Comparison of ENCODE assay signal across 15 cellular contexts in genomic region chr6:98824907-98825601, GRCh38. TPM values are rescaled to one million over a fixed set of nuclear protein-coding genes. Genes with fewer than 3 reads are reported as not detected.
A peak's percentile ranks its signal among the peaks of the same experiment; 100 is the strongest.
DNase-seq lines count a peak whose midpoint lies in the region; ATAC-seq and TF ChIP-seq lines count a peak whose summit lies in the region.
"Had no signal": no experiment of that assay in that cellular context is flagged by ENCODE, and none has a peak within 500 bp of the region (broad histone marks: within the 10 kb centered on the region; RNA-seq: fewer than 3 reads in every experiment).

No MANE protein-coding gene starts in this region.

- no peaks in the 10 kb centered on the region for H3K27me3 ChIP-seq in A673 (replicated peaks; ENCODE audit: insufficient read depth, low read depth, low read length, poor library complexity)
- H3K27me3 ChIP-seq in HUES48 (ENCODE audit: control insufficient read depth, insufficient read depth, low read length): peaks cover 95% of the 10 kb centered on the region
- H3K27me3 ChIP-seq in upper lobe of left lung: peaks cover 0 to 57% (median 23%) of the 10 kb centered on the region in 4 donors
- peaks cover 62% of the 10 kb centered on the region for H3K27me3 ChIP-seq in PC-3 (ENCODE audit: low read length)

- no peaks in the 10 kb centered on the region for H3K9me2 ChIP-seq in PC-3 (replicated peaks; ENCODE audit: low read length)

- peak overlapping the region in 5 of 8 donors; percentile 3 to 57 (median 10) for H3K4me3 Mint-ChIP-seq in naive B cell

- no peaks in the 10 kb centered on the region for H3K79me2 ChIP-seq in PC-3 (ENCODE audit: low read length)

- H3K9me3 Mint-ChIP-seq in naive B cell: peaks cover 0 to 14% (median 1%) of the 10 kb centered on the region in 7 donors

- peaks cover 0 to 16% of the 10 kb centered on the region in 2 donors for H3K36me3 Mint-ChIP-seq in naive B cell

- BruUV-seq in A673 (replicated peaks; lab: Mats Ljungman, UMichigan) (no TSS peak), PC-3 (replicated peaks; lab: Mats Ljungman, UMichigan) (no TSS peak)

- H3K4me3 ChIP-seq in A673 (ENCODE audit: low read depth, low read length, poor library complexity, severe bottlenecking) (peak overlapping the region; percentile 47), HUES48 (ENCODE audit: low read depth, low read length) (peak overlapping the region; percentile 74), upper lobe of left lung (no peak overlapping the region), PC-3 (ENCODE audit: low read length) (no peak overlapping the region)
- H3K4me3 ChIP-seq: BLaER1 had no signal

- H3F3A ChIP-seq in PC-3 (ENCODE audit: low read length, unreplicated experiment): no peaks in the 10 kb centered on the region

- H3K36me3 ChIP-seq in A673 (ENCODE audit: insufficient read depth, low read length, poor library complexity, severe bottlenecking): no peaks in the 10 kb centered on the region
- H3K36me3 ChIP-seq in HUES48 (ENCODE audit: control insufficient read depth, insufficient read depth, low read length): no peaks in the 10 kb centered on the region
- no peaks in the 10 kb centered on the region for H3K36me3 ChIP-seq in upper lobe of left lung
- no peaks in the 10 kb centered on the region for H3K36me3 ChIP-seq in PC-3 (ENCODE audit: low read depth, low read length)
- H3K36me3 ChIP-seq: BLaER1 had no signal

- H3K9me3 ChIP-seq in A673 (ENCODE audit: low read depth, low read length, poor library complexity, severe bottlenecking): no peaks in the 10 kb centered on the region
- no peaks in the 10 kb centered on the region for H3K9me3 ChIP-seq in HUES48 (ENCODE audit: control insufficient read depth, insufficient read depth, low read length)
- no peaks in the 10 kb centered on the region for H3K9me3 ChIP-seq in upper lobe of left lung
- H3K9me3 ChIP-seq in PC-3 (ENCODE audit: low read length): no peaks in the 10 kb centered on the region

- H3K4me2 ChIP-seq in PC-3 (ENCODE audit: low read length): no peak overlapping the region
- H3K4me2 ChIP-seq: BLaER1 had no signal

- H3K27ac ChIP-seq in A673 (ENCODE audit: low read depth, low read length, poor library complexity, severe bottlenecking): no peak overlapping the region
- no peak overlapping the region for H3K27ac ChIP-seq in HUES48 (ENCODE audit: low read depth, low read length)
- H3K27ac ChIP-seq in cingulate gyrus (ENCODE audit: low read depth, low read length): peak overlapping the region; percentile 52
- H3K27ac ChIP-seq in upper lobe of left lung: no peak overlapping the region
- no peak overlapping the region for H3K27ac ChIP-seq in PC-3 (ENCODE audit: low read length)
- H3K27ac ChIP-seq: BLaER1 had no signal

- TF ChIP-seq POLR2A in upper lobe of left lung (IDR thresholded peaks at IDR 0.05): no peak

- peak overlapping the region in 2 of 6 donors; percentile 31 to 40 for H3K27ac Mint-ChIP-seq in naive B cell

- DNase-seq in A673 (ENCODE audit: low spot score) (no peak), naive B cell (no peak), upper lobe of left lung (no peak), AG20443 (ENCODE audit: low spot score) (no peak), PC-3 (no peak)
- no peak for DNase-seq in NK-92 treated with Interleukin-12 subunit alpha and Interleukin-12 subunit beta, amount 100 ng/mL, for 24 hours (lab: John Stamatoyannopoulos, UW)
- DNase-seq: activated T-cell treated with anti-CD3 and anti-CD28 coated beads for 4 hours, IMR-90, NCI-H1694 treated with DMSO at 0.1 percent for 48 hours, T-helper 9 cell had no signal

- 5 to 11% methylated on average over 15 to 30 of the region's 31 CpGs for WGBS in upper lobe of left lung, 2 donors

- H3K9ac ChIP-seq in HUES48 (ENCODE audit: low read depth, low read length) (no peak overlapping the region), PC-3 (ENCODE audit: low read length) (no peak overlapping the region)
- H3K9ac ChIP-seq: BLaER1 had no signal

- ATAC-seq in naive B cell (ENCODE audit: low read depth in 2 of 2) (no peak), upper lobe of left lung (ENCODE audit: low FRiP score in 2 of 2) (no peak), PC-3 (no peak)

- H3K4me1 ChIP-seq in A673 (ENCODE audit: insufficient read depth, low read length, poor library complexity, severe bottlenecking): no peaks in the 10 kb centered on the region
- H3K4me1 ChIP-seq in HUES48 (ENCODE audit: control insufficient read depth, insufficient read depth, low read length): peaks cover 33% of the 10 kb centered on the region
- H3K4me1 ChIP-seq in upper lobe of left lung: peaks cover 15 to 35% (median 21%) of the 10 kb centered on the region in 4 donors
- no peaks in the 10 kb centered on the region for H3K4me1 ChIP-seq in PC-3 (ENCODE audit: insufficient read depth, low read length)
- H3K4me1 ChIP-seq: BLaER1 had no signal

- H4K20me1 ChIP-seq in PC-3 (ENCODE audit: low read length): no peaks in the 10 kb centered on the region

- H3K4me1 Mint-ChIP-seq in naive B cell: peaks cover 23 to 38% (median 27%) of the 10 kb centered on the region in 3 donors

- intact Hi-C loops in A673 (cut with micrococcal nuclease; ENCODE audit: unreplicated experiment) (no loop called here), PC-3 (cut with micrococcal nuclease) (no loop called here)

- peaks cover 79 to 94% (median 92%) of the 10 kb centered on the region in 3 donors for H3K27me3 Mint-ChIP-seq in naive B cell

- no peak overlapping the region for H2AFZ ChIP-seq in PC-3 (ENCODE audit: low read length)

- CTCF ChIA-PET in A673 (lab: Charles Lee): no interaction called here
- CTCF ChIA-PET in PC-3 (lab: Charles Lee): no interaction called here

- TF ChIP-seq EP300 in upper lobe of left lung (IDR thresholded peaks at IDR 0.05): no peak

- TF ChIP-seq CTCF in A673 (conservative IDR thresholded peaks at IDR 0.05; ENCODE audit: low read depth, low read length) (no peak), upper lobe of left lung (IDR thresholded peaks at IDR 0.05) (no peak), PC-3 (conservative IDR thresholded peaks at IDR 0.05; ENCODE audit: low read depth, low read length) (no peak)

- POLR2A ChIA-PET in A673 (lab: Charles Lee; ENCODE audit: low non-redundant PET) (no interaction called here), PC-3 (lab: Charles Lee; ENCODE audit: unreplicated experiment) (no interaction called here)

RNA-seq across cellular contexts. Expression of gene POU3F2, which starts 9.3 kb away (rescaled TPM):
- total RNA-seq in A673 (2021) (22.8 and 25.5 TPM in 2 replicates), upper lobe of left lung (not detected), PC-3 (2014; rRNA removed) (0.07 and 0.12 TPM in 2 replicates)
- polyA plus RNA-seq in naive B cell (ENCODE audit: low read depth in 6 of 6): not detected
- total RNA-seq: IMR-90, lung microvascular endothelial cell, OCI-LY7 had no signal
- polyA plus RNA-seq: IMR-90 had no signal

Comparison
In these comparisons a context has a peak if more than half of its experiments do, and no peak if none do; other contexts are left out.
1. H3K4me3 ChIP-seq: peak in A673 (single experiment) and HUES48 (single experiment); none in upper lobe of left lung (0 of 4) and PC-3 (single experiment).
2. RNA of gene POU3F2, which starts 9.3 kb away (total RNA-seq): 22.8 to 25.5 TPM in A673; 0.07 to 0.12 TPM in PC-3 and not detected in upper lobe of left lung; every median in the first group is over 10 times any median in the second.